8 cellular contexts compared by ENCODE assay signal in the genomic region with DNA sequence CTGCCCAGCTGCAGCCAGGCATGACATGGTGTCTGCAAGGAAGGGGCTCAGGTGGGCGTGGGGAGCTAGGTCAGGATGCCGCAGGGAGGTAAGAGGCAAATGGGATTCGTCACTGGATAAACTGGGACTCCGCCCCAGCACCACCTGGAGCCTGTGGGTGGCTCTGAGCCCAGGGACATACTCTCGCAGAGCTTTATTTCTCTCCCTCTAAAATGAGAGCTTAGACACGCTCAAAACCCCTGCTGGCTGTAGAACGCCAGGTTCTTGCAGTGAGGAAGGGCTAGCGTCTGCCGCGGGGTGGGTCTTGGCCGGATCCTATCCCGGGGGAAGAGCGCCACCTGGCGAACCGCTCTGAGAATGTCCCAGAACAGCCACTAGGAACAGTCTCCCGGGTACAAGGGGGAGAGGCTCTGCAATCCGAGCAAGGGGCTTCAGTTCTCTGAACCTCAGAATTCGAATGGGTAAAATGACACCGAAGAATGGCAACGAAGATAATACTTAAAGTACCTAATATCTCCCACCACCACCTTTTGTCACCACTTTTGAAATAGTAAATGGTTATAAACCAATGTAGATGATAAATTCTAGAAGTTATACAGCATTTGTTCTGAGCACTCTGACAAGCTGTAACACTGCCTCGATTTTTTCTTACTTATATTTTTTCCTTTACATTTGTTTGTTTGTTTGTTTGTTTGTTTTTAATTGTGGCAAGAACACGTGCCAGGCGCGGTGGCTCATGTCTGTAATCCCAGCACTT.
DNase-seq lines count a peak whose midpoint lies in the region; ATAC-seq and TF ChIP-seq lines count a peak whose summit lies in the region.

No MANE protein-coding gene starts in this region.

- DNase-seq in COR-L47 (lab: John Stamatoyannopoulos, UW) (peak; percentile 40), KBM-7 (peak; percentile 84), RPMI8226 (peak; percentile 77), fibroblast of the conjunctiva (ENCODE audit: low read depth) (peak; percentile 61), nephron progenitor cell (peak; percentile 91)
- DNase-seq in activated effector memory CD4-positive, alpha-beta T cell treated with Interleukin-2 at 50 U/mL for 16 hours, result peak; percentile 51
- peak; percentile 80 for DNase-seq in stimulated activated naive CD8-positive, alpha-beta T cell treated with anti-CD3 and anti-CD28 coated beads, Interleukin-15, Interleukin-2, amounts not matched to agents 100 U/mL and 50 U/mL, for 24 hours

- H3K36me3 Mint-ChIP-seq in nephron progenitor cell (ENCODE audit: low read depth), result peaks cover 5% of the 10 kb centered on the region

- peak; percentile 86 for ATAC-seq in GM21390 (IDR thresholded peaks at IDR 0.05; ENCODE audit: unreplicated experiment)
- peak; percentile 96 for ATAC-seq in stimulated activated naive CD8-positive, alpha-beta T cell treated with anti-CD3 and anti-CD28 coated beads, Interleukin-15, Interleukin-2, amounts not matched to agents 100 U/mL and 50 U/mL, for 24 hours

- H3K27me3 Mint-ChIP-seq in nephron progenitor cell (ENCODE audit: low read depth, poor library complexity), result peaks cover 19% of the 10 kb centered on the region

- H3K27ac Mint-ChIP-seq in nephron progenitor cell, result no peak overlapping the region

- H3K4me3 Mint-ChIP-seq in nephron progenitor cell, result peak overlapping the region; percentile 69

- in situ Hi-C loops in KBM-7 (cut with MboI; ENCODE audit: low pct_unique_long_range_greater_than_20kb, low sequenced_read_pairs), result loop anchor here (10.0 kb wide), 1 partner anchor 328 kb away; no protein-coding TSS in a partner anchor

- TF ChIP-seq CTCF in nephron progenitor cell (IDR thresholded peaks at IDR 0.05), result peak; percentile 92

- H3K9me3 Mint-ChIP-seq in nephron progenitor cell, result peaks cover 6% of the 10 kb centered on the region

- peaks cover 25% of the 10 kb centered on the region for H3K4me1 Mint-ChIP-seq in nephron progenitor cell

Comparison
In these comparisons a context has a peak if more than half of its experiments do, and no peak if none do; other contexts are left out.
1. Peak in every context shown above with its lines: DNase-seq and ATAC-seq.
2. DNase-seq: peak in every context shown above with its lines; median percentile 91 in nephron progenitor cell; 84 in KBM-7; 80 in stimulated activated naive CD8-positive, alpha-beta T cell treated with anti-CD3 and anti-CD28 coated beads, Interleukin-15, Interleukin-2, amounts not matched to agents 100 U/mL and 50 U/mL, for 24 hours; 77 in RPMI8226; 61 in fibroblast of the conjunctiva; 51 in activated effector memory CD4-positive, alpha-beta T cell treated with Interleukin-2 at 50 U/mL for 16 hours; 40 in COR-L47.